Comparison of ENCODE assay signal across 8 cellular contexts in the genomic region with DNA sequence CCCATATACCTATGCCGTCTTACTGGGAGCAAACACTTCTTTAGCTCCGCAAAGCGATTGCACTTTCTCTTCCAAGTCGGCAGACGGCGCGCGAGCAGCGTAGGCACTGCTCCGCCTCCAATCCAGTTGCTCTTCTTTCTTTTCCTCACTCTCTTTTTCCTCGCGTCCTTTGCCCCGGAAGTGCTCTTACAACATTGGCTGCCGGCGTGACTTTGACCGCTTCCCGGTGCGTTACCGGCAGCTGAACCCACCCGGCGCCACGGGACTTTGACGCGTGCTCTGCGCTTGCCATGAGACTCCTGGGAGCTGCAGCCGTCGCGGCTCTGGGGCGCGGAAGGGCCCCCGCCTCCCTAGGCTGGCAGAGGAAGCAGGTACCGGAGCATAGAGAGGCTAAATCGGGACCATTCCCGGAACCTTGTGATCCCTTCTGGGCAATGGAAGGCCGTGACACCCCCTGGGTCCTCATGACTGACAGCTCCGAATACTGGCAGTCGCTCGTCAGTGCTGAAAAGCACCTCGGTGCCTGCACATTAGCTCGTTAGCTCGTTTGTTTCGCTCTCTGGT. TPM values are rescaled to one million over a fixed set of nuclear protein-coding genes. Genes with fewer than 3 reads are reported as not detected.
A peak's percentile ranks its signal among the peaks of the same experiment; 100 is the strongest.
DNase-seq lines count a peak whose midpoint lies in the region; ATAC-seq, FAIRE-seq and TF ChIP-seq lines count a peak whose summit lies in the region.

A gene (plus strand): TSS at position 183 of the 564 bp plus-strand sequence. CDS start 108 bp downstream, at position 291.

- H3K27ac ChIP-seq in WERI-Rb-1, result peak within 1 kb of the TSS; percentile 76

- peak; percentile 13 for FAIRE-seq in bronchial epithelial cell (lab: Jason Lieb, UNC)

- H3K36me3 ChIP-seq in WERI-Rb-1 (peaks cover 19% of the 10 kb centered on the region), bronchial epithelial cell (ENCODE audit: control insufficient read depth, insufficient read depth, low read length) (no peaks in the 10 kb centered on the region)

- CTCF ChIA-PET in AG04449 (lab: Yijun Ruan, JAX), result interaction anchor here (0.7 to 5.9 kb wide), 32 partner anchors 10 to 1038 kb away, joined by 3 to 103 read pairs (median 5); a partner anchor contains a TSS

- H3K27me3 ChIP-seq in WERI-Rb-1 (ENCODE audit: insufficient read depth, low read depth, severe bottlenecking) (no peaks in the 10 kb centered on the region), bronchial epithelial cell (ENCODE audit: control insufficient read depth, insufficient read depth, low read length) (no peaks in the 10 kb centered on the region)

- no peaks in the 10 kb centered on the region for H3K9me3 ChIP-seq in WERI-Rb-1 (ENCODE audit: severe bottlenecking)

- H3K4me3 ChIP-seq in AG04449 (ENCODE audit: low read depth, low read length) (peak within 1 kb of the TSS; percentile 95), WERI-Rb-1 (ENCODE audit: low read depth, low read length) (peak within 1 kb of the TSS; percentile 67), bronchial epithelial cell (ENCODE audit: low read depth, low read length) (peak within 1 kb of the TSS; percentile 77)

- DNase-seq in AG04449 (ENCODE audit: low read depth, low spot score), result peak; percentile 75
- DNase-seq in NCI-H2196 treated with DMSO at 0.1 percent for 48 hours (lab: John Stamatoyannopoulos, UW; ENCODE audit: unreplicated experiment), result peak; percentile 100
- peak; percentile 92 for DNase-seq in WERI-Rb-1
- peak; percentile 90 for DNase-seq in bronchial epithelial cell (ENCODE audit: low read depth)
- DNase-seq in iPS-NIHi7 (ENCODE audit: extremely low spot score), result peak; percentile 92
- peak; percentile 89 for DNase-seq in smooth muscle cell of the brain vasculature (ENCODE audit: low read depth, low spot score)

- ATAC-seq in GM18868 (IDR thresholded peaks at IDR 0.05; ENCODE audit: unreplicated experiment) (peak; percentile 98), HG03135 (IDR thresholded peaks at IDR 0.05; ENCODE audit: unreplicated experiment) (peak; percentile 98)

- peak; percentile 94 for TF ChIP-seq CTCF in AG04449 (IDR thresholded peaks at IDR 0.05; ENCODE audit: insufficient read depth, low read length, missing control alignments)
- peak; percentile 97 for TF ChIP-seq CTCF in WERI-Rb-1 (IDR thresholded peaks at IDR 0.05; ENCODE audit: low read depth, low read length)
- peak; percentile 97 for TF ChIP-seq CTCF in bronchial epithelial cell (IDR thresholded peaks at IDR 0.05; ENCODE audit: insufficient read depth, low read length, severe bottlenecking)

- POLR2A ChIA-PET in AG04449 (lab: Yijun Ruan, JAX), result interaction anchor here (0.5 to 1.9 kb wide), 6 partner anchors 14 to 1112 kb away, joined by 3 to 13 read pairs (median 4); a partner anchor contains a TSS

RNA-seq across cellular contexts. Expression of the gene that starts here (rescaled TPM):
- 51.2 and 55.3 TPM in 2 replicates for total RNA-seq in bronchial epithelial cell

Comparison
In these comparisons a context has a peak if more than half of its experiments do, and no peak if none do; other contexts are left out.
1. Peak in every context shown above with its lines: DNase-seq, ATAC-seq, H3K4me3 ChIP-seq and H3K27ac ChIP-seq.